ENCODE assay signal across 8 cellular contexts in genomic region chr10:118698421-118698820, GRCh38. TPM values are rescaled to one million over a fixed set of nuclear protein-coding genes. Genes with fewer than 3 reads are reported as not detected.
DNase-seq lines count a peak whose midpoint lies in the region; ATAC-seq and TF ChIP-seq lines count a peak whose summit lies in the region.

No MANE protein-coding gene starts in this region.

- H3K79me2 ChIP-seq in SK-N-SH (ENCODE audit: insufficient read depth), result peaks cover 4% of the 10 kb centered on the region; the same call in 1 of the 2 replicates

- no peaks in the 10 kb centered on the region for H4K20me1 ChIP-seq in SK-N-SH (ENCODE audit: insufficient read depth)

- POLR2A ChIA-PET in SK-N-SH (lab: Yijun Ruan, JAX), result no interaction called here

- peaks cover under 1% of the 10 kb centered on the region for H3F3A ChIP-seq in SK-N-SH (replicated peaks; ENCODE audit: insufficient read depth)

- H3K9ac ChIP-seq in SK-N-SH, result no peak overlapping the region

- H3K4me3 ChIP-seq in SK-N-SH (ENCODE audit: low read depth in 2 of 2, low read length in 1 of 2), result no peak overlapping the region
- no peak overlapping the region for H3K4me3 ChIP-seq in suprapubic skin

- TF ChIP-seq POLR2A in suprapubic skin (IDR thresholded peaks at IDR 0.05), result no peak

- CTCF ChIA-PET in SK-N-SH (lab: Yijun Ruan, JAX), result interaction anchor here (1.2 kb wide), 1 partner anchor 21 kb away, joined by 3 read pairs; no protein-coding TSS in a partner anchor

- H2AFZ ChIP-seq in SK-N-SH (ENCODE audit: low read depth), result no peak overlapping the region

- TF ChIP-seq EP300 in SK-N-SH (IDR thresholded peaks at IDR 0.05; ENCODE audit: borderline replicate concordance in 1 of 2, low read depth in 1 of 2, low read length in 1 of 2) (peak in 1 of 2 experiments; percentile 40; a peak in 1 of 4 replicates), suprapubic skin (IDR thresholded peaks at IDR 0.05) (no peak)

- H3K4me2 ChIP-seq in SK-N-SH, result no peak overlapping the region

- no peak for TF ChIP-seq RAD21 in SK-N-SH (IDR thresholded peaks at IDR 0.05; ENCODE audit: low read length)

- H3K27ac ChIP-seq in SK-N-SH (ENCODE audit: low read depth in 2 of 2, low read length in 1 of 2) (no peak overlapping the region), suprapubic skin (no peak overlapping the region)

- peaks cover 0 to 14% of the 10 kb centered on the region in 2 experiments; a peak in 2 of 4 replicates for H3K4me1 ChIP-seq in SK-N-SH (ENCODE audit: control insufficient read depth in 1 of 2, insufficient read depth in 2 of 2, low read depth in 1 of 2, low read length in 1 of 2)
- H3K4me1 ChIP-seq in suprapubic skin, result no peaks in the 10 kb centered on the region

- H3K36me3 ChIP-seq in SK-N-SH (replicated peaks in 1 of 2; ENCODE audit: control insufficient read depth in 1 of 2, insufficient read depth in 2 of 2, low read length in 1 of 2) (peaks cover 6 to 17% of the 10 kb centered on the region in 2 experiments), suprapubic skin (peaks cover 18% of the 10 kb centered on the region)

- no peaks in the 10 kb centered on the region for H3K9me2 ChIP-seq in SK-N-SH

- ATAC-seq in GM19023 (IDR thresholded peaks at IDR 0.05; ENCODE audit: unreplicated experiment) (peak; percentile 98), HG03064 (IDR thresholded peaks at IDR 0.05; ENCODE audit: low read depth, unreplicated experiment) (peak; percentile 97)

- H3K9me3 ChIP-seq in SK-N-SH (no peaks in the 10 kb centered on the region), suprapubic skin (no peaks in the 10 kb centered on the region)

- 68% methylated on average over 6 of the region's 7 CpGs for WGBS in SK-N-SH (ENCODE audit: low lambda C conversion rate)
- WGBS in suprapubic skin, result 90% methylated on average over 7 of the region's 7 CpGs

- H3K27me3 ChIP-seq in SK-N-SH (ENCODE audit: insufficient read depth), result no peaks in the 10 kb centered on the region
- H3K27me3 ChIP-seq in suprapubic skin, result no peaks in the 10 kb centered on the region

- TF ChIP-seq CTCF in SK-N-SH (IDR thresholded peaks at IDR 0.05) (no peak), suprapubic skin (IDR thresholded peaks at IDR 0.05) (no peak)

- peak; percentile 20 for DNase-seq in SK-N-SH
- peak; percentile 84 for DNase-seq in activated naive CD4-positive, alpha-beta T cell treated with anti-CD3 and anti-CD28 coated beads, Interleukin-2, amount 50 U/mL, for 16 hours
- DNase-seq in mucosa of gallbladder (ENCODE audit: low spot score), result peak; percentile 64
- DNase-seq in NCI-H69 (lab: John Stamatoyannopoulos, UW), result no peak
- no peak for DNase-seq in suprapubic skin (ENCODE audit: low spot score in 2 of 2)
- no peak for DNase-seq in mesenteric fat pad (ENCODE audit: low spot score)

TF ChIP-seq in SK-N-SH, 30 proteins besides CTCF, POLR2A, EP300 and RAD21:
- no peak for TF ChIP-seq USF1 (IDR thresholded peaks at IDR 0.05; ENCODE audit: borderline replicate concordance, low read depth)
- TF ChIP-seq IRF3 (IDR thresholded peaks at IDR 0.05; ENCODE audit: low read depth, low read length), result no peak
- TF ChIP-seq FOSL2 (IDR thresholded peaks at IDR 0.05; ENCODE audit: borderline replicate concordance, low read depth), result peak; percentile 68; the same call in 1 of the 2 replicates
- no peak for TF ChIP-seq MXI1 (IDR thresholded peaks at IDR 0.05; ENCODE audit: low read depth, low read length)
- peak; percentile 68 for TF ChIP-seq TCF12 (IDR thresholded peaks at IDR 0.05)
- TF ChIP-seq CHD2 (IDR thresholded peaks at IDR 0.05; ENCODE audit: low read length, partially characterized antibody), result no peak
- peak; percentile 80 for TF ChIP-seq JUND (IDR thresholded peaks at IDR 0.05)
- TF ChIP-seq PBX3 (IDR thresholded peaks at IDR 0.05), result peak; percentile 48; the same call in 1 of the 2 replicates
- no peak for TF ChIP-seq EZH2phosphoT487 (IDR thresholded peaks at IDR 0.05; ENCODE audit: borderline replicate concordance, low read depth)
- peak; percentile 25; the same call in 1 of the 2 replicates for TF ChIP-seq TEAD4 (IDR thresholded peaks at IDR 0.05; ENCODE audit: borderline replicate concordance, insufficient read depth)
- TF ChIP-seq FOXM1 (IDR thresholded peaks at IDR 0.05; ENCODE audit: low read depth), result no peak
- TF ChIP-seq POLR2AphosphoS5 (IDR thresholded peaks at IDR 0.05; ENCODE audit: low read depth, low read length), result no peak
- TF ChIP-seq YY1 (IDR thresholded peaks at IDR 0.05; ENCODE audit: low read depth), result no peak
- no peak for TF ChIP-seq REST (IDR thresholded peaks at IDR 0.05; ENCODE audit: low read depth, low read length)
- TF ChIP-seq NFIC (IDR thresholded peaks at IDR 0.05; ENCODE audit: borderline replicate concordance), result peak; percentile 77
- no peak for TF ChIP-seq RCOR1 (IDR thresholded peaks at IDR 0.05; ENCODE audit: low read length)
- TF ChIP-seq MAX (IDR thresholded peaks at IDR 0.05; ENCODE audit: low read depth), result no peak
- TF ChIP-seq MEF2A (IDR thresholded peaks at IDR 0.05; ENCODE audit: borderline replicate concordance, low read depth), result no peak
TF ChIP-seq in SK-N-SH: peak in this region for 6.

RNA-seq across cellular contexts. Expression of gene CACUL1, which starts 56.3 kb away (rescaled TPM):
- polyA plus RNA-seq in SK-N-SH (2012; rRNA removed), result 2.6 and 3.9 TPM in 2 replicates
- 3.9 and 4.2 TPM in 2 replicates for polyA plus RNA-seq in SK-N-SH (2012; cell fraction: cytosol; rRNA removed)
- 5.3 and 6.9 TPM in 2 replicates for polyA plus RNA-seq in SK-N-SH (2012; cell fraction: nucleus; rRNA removed)
- total RNA-seq in mucosa of gallbladder (33.1 TPM), suprapubic skin (10 to 100 TPM; 21.9 to 41.6 (median 25.2) TPM), mesenteric fat pad (54.8 TPM)

Comparison
In these comparisons a context has a peak if more than half of its experiments do, and no peak if none do; other contexts are left out.
1. DNase-seq: peak in SK-N-SH (single experiment), activated naive CD4-positive, alpha-beta T cell treated with anti-CD3 and anti-CD28 coated beads, Interleukin-2, amount 50 U/mL, for 16 hours (single experiment) and mucosa of gallbladder (single experiment); none in NCI-H69 (single experiment), suprapubic skin (0 of 2) and mesenteric fat pad (single experiment).